In genomic region chr20:12967932-12968331, GRCh38 we compare ENCODE assay signal across 11 cellular contexts. TPM values are rescaled to one million over a fixed set of nuclear protein-coding genes. Genes with fewer than 3 reads are reported as not detected.
"Had no signal": no experiment of that assay in that cellular context is flagged by ENCODE, and none has a peak within 500 bp of the region (broad histone marks: within the 10 kb centered on the region; RNA-seq: fewer than 3 reads in every experiment).

No MANE protein-coding gene starts in this region.

- DNase-seq: GM23248, GOT3, H7, HFFc6, Karpas-422, KBM-7 had no signal

- H3K4me3 Mint-ChIP-seq: HFFc6, IgD-negative memory B cell had no signal

- H3K4me1 Mint-ChIP-seq: IgD-negative memory B cell had no signal

- H3K4me2 ChIP-seq: KMS-11 had no signal

- H3K9me3 ChIP-seq: HAP-1 had no signal

- H3K9ac ChIP-seq: GM23248, KMS-11 had no signal

- H3K36me3 Mint-ChIP-seq: IgD-negative memory B cell had no signal

- H3K27me3 Mint-ChIP-seq: IgD-negative memory B cell had no signal

- H3K9me3 Mint-ChIP-seq: IgD-negative memory B cell had no signal

- H3K27ac ChIP-seq: GM23248, HL-60, KMS-11 had no signal

- H3K27ac Mint-ChIP-seq: HFFc6 had no signal

- H2AFZ ChIP-seq: GM23248 had no signal

- H3K4me3 ChIP-seq: GM23248, HAP-1 had no signal

- ATAC-seq: HCT116 had no signal

- H3K36me3 ChIP-seq: HAP-1 had no signal

RNA-seq across cellular contexts. Expression of gene SPTLC3, which starts 40.8 kb away (rescaled TPM):
- total RNA-seq: HFFc6 had no signal
- polyA plus RNA-seq: IgD-negative memory B cell had no signal
